ENCODE assay signal across 26 cellular contexts in the genomic region with DNA sequence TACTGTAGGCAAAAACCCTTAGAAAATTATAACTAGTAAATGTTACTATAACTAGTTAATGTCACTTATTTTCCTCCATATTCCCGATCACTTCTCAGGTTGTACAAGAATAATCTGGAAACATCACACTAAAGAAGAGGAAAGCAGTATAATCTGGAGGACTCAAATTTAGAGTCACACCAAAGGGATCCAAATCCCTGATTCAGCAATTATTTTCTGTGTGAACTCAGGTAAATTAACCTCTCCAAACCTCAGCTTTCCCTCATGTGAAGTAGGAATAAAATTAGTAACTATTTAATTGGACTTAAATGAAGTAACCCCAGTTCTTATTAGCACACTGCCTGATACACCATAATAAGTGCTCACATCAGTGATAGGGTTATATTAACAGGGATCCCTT.
DNase-seq lines count a peak whose midpoint lies in the region; ATAC-seq, FAIRE-seq and TF ChIP-seq lines count a peak whose summit lies in the region.
"Had no signal": no experiment of that assay in that cellular context is flagged by ENCODE, and none has a peak within 500 bp of the region (broad histone marks: within the 10 kb centered on the region; RNA-seq: fewer than 3 reads in every experiment).

No MANE protein-coding gene starts in this region.

- no peak for TF ChIP-seq POLR2A in HepG2 (IDR thresholded peaks at IDR 0.05; ENCODE audit: insufficient read depth in 1 of 2, low read depth in 2 of 2, low read length in 2 of 2)
- no peak for TF ChIP-seq POLR2A in right lobe of liver (IDR thresholded peaks at IDR 0.05)
- TF ChIP-seq POLR2A in H1 (IDR thresholded peaks at IDR 0.05; ENCODE audit: control extremely low read depth in 1 of 2, low read depth in 2 of 2, low read length in 2 of 2) = no peak

- H4K5ac ChIP-seq in H1 (ENCODE audit: insufficient read length, low read depth, low read length) = no peak overlapping the region

- H2AFZ ChIP-seq in HepG2 (ENCODE audit: low read length) (no peak overlapping the region), MM.1S (ENCODE audit: low read length) (no peak overlapping the region), H1 (ENCODE audit: low read length) (no peak overlapping the region)

- no peaks in the 10 kb centered on the region for H3K79me2 ChIP-seq in HepG2 (ENCODE audit: insufficient read depth, low read length)
- H3K79me2 ChIP-seq in MM.1S (ENCODE audit: low read length) = no peaks in the 10 kb centered on the region
- peaks cover 0 to 85% of the 10 kb centered on the region in 2 experiments; a peak in 2 of 4 replicates for H3K79me2 ChIP-seq in H1 (ENCODE audit: control insufficient read depth in 1 of 2, insufficient read depth in 2 of 2, low read length in 2 of 2)

- no peaks in the 10 kb centered on the region for H3K4me1 ChIP-seq in HepG2 (ENCODE audit: insufficient read depth, low read length)
- no peaks in the 10 kb centered on the region for H3K4me1 ChIP-seq in right lobe of liver
- peaks cover 10% of the 10 kb centered on the region; the same call in 1 of the 2 replicates for H3K4me1 ChIP-seq in MM.1S (ENCODE audit: low read length)
- peaks cover 0 to 2% (median 0%) of the 10 kb centered on the region in 4 experiments; a peak in 1 of 7 replicates for H3K4me1 ChIP-seq in H1 (replicated peaks in 1 of 4; ENCODE audit: control insufficient read depth in 3 of 4, insufficient read depth in 4 of 4, low read length in 3 of 4)
- H3K4me1 ChIP-seq: BE2C, BLaER1 had no signal

- FAIRE-seq in HepG2 (lab: Jason Lieb, UNC) (no peak), H1 (lab: Jason Lieb, UNC) (no peak)
- FAIRE-seq: GM12878, GM12892, GM18507 had no signal

- no peaks in the 10 kb centered on the region; the same call in 1 of the 2 replicates for H3K23me2 ChIP-seq in H1 (ENCODE audit: low read depth, low read length)

- H2BK5ac ChIP-seq in H1 (ENCODE audit: low read depth, low read length) = no peak overlapping the region

- intact Hi-C loops in HepG2 (cut with micrococcal nuclease; ENCODE audit: unreplicated experiment) (no loop called here), right lobe of liver (cut with DNase I) (no loop called here)

- H4K20me1 ChIP-seq in HepG2 (ENCODE audit: insufficient read depth, low read length) (no peaks in the 10 kb centered on the region), MM.1S (ENCODE audit: insufficient read depth, low read length) (no peaks in the 10 kb centered on the region), H1 (replicated peaks in 1 of 2; ENCODE audit: control insufficient read depth in 1 of 2, insufficient read depth in 2 of 2, low read length in 2 of 2) (peaks cover 0 to 6% of the 10 kb centered on the region in 2 experiments)
- H4K20me1 ChIP-seq: BLaER1 had no signal

- no peak for TF ChIP-seq RAD21 in HepG2 (CRISPR knock-in tag; IDR thresholded peaks at IDR 0.05)
- no peak for TF ChIP-seq RAD21 in H1 (IDR thresholded peaks at IDR 0.05 in 1 of 2, conservative IDR thresholded peaks at IDR 0.05 in 1 of 2; ENCODE audit: low read depth in 2 of 2, low read length in 2 of 2)

- TF ChIP-seq EP300 in HepG2 (IDR thresholded peaks at IDR 0.05; ENCODE audit: low read depth in 2 of 2, low read length in 2 of 2) = no peak
- TF ChIP-seq EP300 in HepG2 (CRISPR knock-in tag; IDR thresholded peaks at IDR 0.05; ENCODE audit: borderline replicate concordance) = no peak
- TF ChIP-seq EP300 in H1 (IDR thresholded peaks at IDR 0.05; ENCODE audit: borderline replicate concordance in 1 of 2, low read depth in 2 of 2, low read length in 2 of 2) = no peak

- in situ Hi-C loops in HepG2 (cut with HindIII; ENCODE audit: extremely low pct_ligation_motif_present, low pct_unique_long_range_greater_than_20kb) = no loop called here

- no peaks in the 10 kb centered on the region for H3F3A ChIP-seq in MM.1S (ENCODE audit: insufficient read depth, low read length)

- DNase-seq in HepG2 (ENCODE audit: low spot score) (no peak), right lobe of liver (no peak), MM.1S (no peak), H1 (ENCODE audit: low read depth in 1 of 2, low spot score in 2 of 2) (no peak), MG63 (no peak), UCSD-AML1 (lab: John Stamatoyannopoulos, UW; ENCODE audit: unreplicated experiment) (no peak)
- no peak for DNase-seq in stimulated activated CD4-positive, alpha-beta T cell treated with anti-CD3 and anti-CD28 coated beads, Interleukin-4, amount 100 ng/mL, for 1 hour
- DNase-seq: ACHN; BE2C; C1 segment of cervical spinal cord; CD4-positive, alpha-beta memory T cell; CD4-positive, CD25-positive, alpha-beta regulatory T cell; CD8-positive, alpha-beta memory T cell; COR-L47; DMS 273 treated with DMSO at 0.1 percent for 48 hours; DMS153; DMS53; DMS79; DND-41; EL; GDM1 had no signal

- H3K27ac ChIP-seq in HepG2 (ENCODE audit: extremely low read length, insufficient read depth, low read length) (no peak overlapping the region), right lobe of liver (no peak overlapping the region), MM.1S (ENCODE audit: low read length) (no peak overlapping the region; the same call in 1 of the 2 replicates), H1 (ENCODE audit: low read depth, low read length) (no peak overlapping the region)
- H3K27ac ChIP-seq: 22Rv1, BLaER1 had no signal

- no peak overlapping the region for H2BK15ac ChIP-seq in H1 (ENCODE audit: low read length)

- no peak overlapping the region for H2AK5ac ChIP-seq in H1 (ENCODE audit: low read depth, low read length)

- H2BK12ac ChIP-seq in H1 (ENCODE audit: low read depth, low read length) = no peak overlapping the region

- no peak overlapping the region for H4K91ac ChIP-seq in H1 (replicated peaks; ENCODE audit: insufficient read length, low read length)

- H2BK120ac ChIP-seq in H1 (replicated peaks; ENCODE audit: low read depth, low read length) = no peak overlapping the region

- no peaks in the 10 kb centered on the region for H3K79me1 ChIP-seq in H1 (ENCODE audit: low read depth, low read length)

- no peak overlapping the region for H3K56ac ChIP-seq in H1 (replicated peaks; ENCODE audit: insufficient read length, low read depth, low read length)

- TF ChIP-seq CTCF in HepG2 (CRISPR knock-in tag; IDR thresholded peaks at IDR 0.05) (no peak), right lobe of liver (IDR thresholded peaks at IDR 0.05) (no peak), MM.1S (IDR thresholded peaks at IDR 0.05; ENCODE audit: low read length) (no peak), H1 (IDR thresholded peaks at IDR 0.05; ENCODE audit: control extremely low read depth in 1 of 3, insufficient read depth in 1 of 3, low read depth in 1 of 3, low read length in 3 of 3) (no peak)

- no peak overlapping the region for H3K18ac ChIP-seq in H1 (ENCODE audit: extremely low read depth, low read length)

- no peaks in the 10 kb centered on the region for H3K27me3 ChIP-seq in HepG2 (ENCODE audit: control insufficient read depth in 1 of 2, insufficient read depth in 2 of 2, low read length in 2 of 2)
- no peaks in the 10 kb centered on the region for H3K27me3 ChIP-seq in right lobe of liver
- no peaks in the 10 kb centered on the region for H3K27me3 ChIP-seq in MM.1S (replicated peaks; ENCODE audit: insufficient read depth, low read length)
- H3K27me3 ChIP-seq in H1 (replicated peaks in 1 of 4; ENCODE audit: control insufficient read depth in 3 of 4, extremely low read depth in 1 of 4, insufficient read depth in 3 of 4, low read length in 3 of 4) = no peaks in the 10 kb centered on the region
- no peaks in the 10 kb centered on the region for H3K27me3 ChIP-seq in MG63
- H3K27me3 ChIP-seq: BE2C, BLaER1 had no signal

- no TSS peak for BruUV-seq in HepG2 (replicated peaks; lab: Mats Ljungman, UMichigan)

- H3K23ac ChIP-seq in H1 (ENCODE audit: insufficient read length) = no peak overlapping the region

- no peaks in the 10 kb centered on the region for H3K9me3 ChIP-seq in HepG2 (ENCODE audit: low read length)
- H3K9me3 ChIP-seq in right lobe of liver = no peaks in the 10 kb centered on the region
- H3K9me3 ChIP-seq in MM.1S (replicated peaks; ENCODE audit: insufficient read depth, low read length) = no peaks in the 10 kb centered on the region
- H3K9me3 ChIP-seq in H1 (ENCODE audit: insufficient read depth in 2 of 2, low read depth in 1 of 2, low read length in 1 of 2) = no peaks in the 10 kb centered on the region
- no peaks in the 10 kb centered on the region for H3K9me3 ChIP-seq in MG63
- H3K9me3 ChIP-seq: BE2C, BLaER1 had no signal

- no peak overlapping the region for H2BK20ac ChIP-seq in H1 (ENCODE audit: low read length)

- H3K36me3 ChIP-seq in HepG2 (replicated peaks in 1 of 2; ENCODE audit: control insufficient read depth in 1 of 2, insufficient read depth in 2 of 2, low read length in 2 of 2) = no peaks in the 10 kb centered on the region
- H3K36me3 ChIP-seq in right lobe of liver = no peaks in the 10 kb centered on the region
- H3K36me3 ChIP-seq in MM.1S (replicated peaks; ENCODE audit: insufficient read depth, low read length) = no peaks in the 10 kb centered on the region
- no peaks in the 10 kb centered on the region; a peak in 2 of 8 replicates for H3K36me3 ChIP-seq in H1 (ENCODE audit: control insufficient read depth in 2 of 4, insufficient read depth in 4 of 4, low read length in 3 of 4)
- no peaks in the 10 kb centered on the region for H3K36me3 ChIP-seq in MG63
- H3K36me3 ChIP-seq: BE2C, BLaER1 had no signal

- no peak overlapping the region for H3K9ac ChIP-seq in HepG2 (ENCODE audit: insufficient read depth, low read depth, low read length)
- no peak overlapping the region for H3K9ac ChIP-seq in MM.1S (ENCODE audit: low read length)
- no peak overlapping the region for H3K9ac ChIP-seq in H1 (replicated peaks in 1 of 4; ENCODE audit: extremely low read depth in 1 of 4, low read depth in 3 of 4, low read length in 3 of 4)
- H3K9ac ChIP-seq: BLaER1 had no signal

- H3K4me3 ChIP-seq in HepG2 (replicated peaks in 1 of 3; ENCODE audit: insufficient read depth in 1 of 3, low read depth in 2 of 3, low read length in 3 of 3) (no peak overlapping the region), right lobe of liver (no peak overlapping the region), MM.1S (ENCODE audit: low read length) (no peak overlapping the region), H1 (ENCODE audit: extremely low read depth in 1 of 4, insufficient read depth in 2 of 4, low read depth in 3 of 4, low read length in 4 of 4) (no peak overlapping the region), MG63 (no peak overlapping the region)
- H3K4me3 ChIP-seq: BLaER1, GM12878 had no signal

- 65% methylated on average over 1 of the region's 1 CpG for WGBS in HepG2 (ENCODE audit: low lambda C conversion rate)
- WGBS in right lobe of liver (ENCODE audit: insufficient coverage, low coverage, low lambda C conversion rate, missing lambda C conversion rate) = 100% methylated on average over 1 of the region's 1 CpG
- WGBS in H1 (ENCODE audit: extremely low coverage in 1 of 2, insufficient coverage in 1 of 2, insufficient read length in 1 of 2, insufficient replicate concordance in 2 of 2, low coverage in 1 of 2, low lambda C conversion rate in 2 of 2, missing lambda C conversion rate in 1 of 2), 2 experiments = 83% methylated on average over 1 of the region's 1 CpG; no CpG with 5 or more reads in 1 of the 2 experiments

- no peak overlapping the region for H3K14ac ChIP-seq in H1 (ENCODE audit: insufficient read length)

- ATAC-seq in HepG2 (no peak), right lobe of liver (no peak)
- ATAC-seq: GM12878 had no signal

- POLR2A ChIA-PET in HepG2 (lab: Yijun Ruan, JAX) (no interaction called here), H1 (lab: Charles Lee; ENCODE audit: partially characterized antibody) (no interaction called here)

- H3K4me2 ChIP-seq in HepG2 (ENCODE audit: low read depth, low read length) = no peak overlapping the region
- H3K4me2 ChIP-seq in MM.1S (ENCODE audit: low read depth, low read length) = peak overlapping the region; percentile 24; the same call in 1 of the 2 replicates
- H3K4me2 ChIP-seq in H1 (ENCODE audit: insufficient read depth in 1 of 2, low read depth in 2 of 2, low read length in 2 of 2) = no peak overlapping the region
- H3K4me2 ChIP-seq: BLaER1 had no signal

- no peaks in the 10 kb centered on the region for H3K9me2 ChIP-seq in MM.1S (replicated peaks; ENCODE audit: insufficient read depth, low read length)

- no peak overlapping the region for H4K8ac ChIP-seq in H1 (ENCODE audit: extremely low read depth, insufficient read depth, low read length)

- no peak overlapping the region for H3K4ac ChIP-seq in H1 (replicated peaks; ENCODE audit: insufficient read length, low read depth, low read length)

- CTCF ChIA-PET in HepG2 (lab: Yijun Ruan, JAX; ENCODE audit: low intra/inter-chr PET ratio, low total read pairs) = no interaction called here
- CTCF ChIA-PET in H1 (lab: Charles Lee; ENCODE audit: partially characterized antibody) = interaction anchor here (1.2 kb wide), 1 partner anchor 18 kb away, joined by 3 read pairs; no protein-coding TSS in a partner anchor
